Comparison of ENCODE assay signal across 21 cellular contexts in genomic region chr2:177315303-177315887, GRCh38. TPM values are rescaled to one million over a fixed set of nuclear protein-coding genes. Genes with fewer than 3 reads are reported as not detected.
DNase-seq lines count a peak whose midpoint lies in the region; ATAC-seq, FAIRE-seq and TF ChIP-seq lines count a peak whose summit lies in the region.
"Had no signal": no experiment of that assay in that cellular context is flagged by ENCODE, and none has a peak within 500 bp of the region (broad histone marks: within the 10 kb centered on the region; RNA-seq: fewer than 3 reads in every experiment).

No MANE protein-coding gene starts in this region.

- H3K36me3 ChIP-seq in Karpas-422 (ENCODE audit: insufficient read depth, low read length) (no peaks in the 10 kb centered on the region), gastrocnemius medialis (no peaks in the 10 kb centered on the region), transverse colon (no peaks in the 10 kb centered on the region)
- H3K36me3 ChIP-seq: cardiac muscle cell had no signal

- WGBS in transverse colon (ENCODE audit: low coverage in 1 of 2), 2 donors = 88 to 92% methylated on average over 2 to 5 of the region's 5 CpGs

- no peak overlapping the region for H3K9ac ChIP-seq in Karpas-422 (ENCODE audit: low read length)
- H3K9ac ChIP-seq: parathyroid adenoma had no signal

- H3K9me2 ChIP-seq in Karpas-422 (replicated peaks; ENCODE audit: insufficient read depth, low read length) = no peaks in the 10 kb centered on the region

- TF ChIP-seq CTCF in epithelial cell of esophagus (IDR thresholded peaks at IDR 0.05; ENCODE audit: insufficient read depth, low read depth, low read length, missing control alignments) (no peak), gastrocnemius medialis (IDR thresholded peaks at IDR 0.05 in 4 of 5, conservative IDR thresholded peaks at IDR 0.05 in 1 of 5) (no peak), transverse colon (IDR thresholded peaks at IDR 0.05) (no peak)

- H3K27me3 ChIP-seq in Karpas-422 (ENCODE audit: low read length) (no peaks in the 10 kb centered on the region), gastrocnemius medialis (no peaks in the 10 kb centered on the region), transverse colon (no peaks in the 10 kb centered on the region)
- H3K27me3 ChIP-seq: cardiac muscle cell had no signal

- in situ Hi-C loops in gastrocnemius medialis (cut with MboI; ENCODE audit: low sequenced_read_pairs in 4 of 4) (no loop called here), transverse colon (cut with MboI; ENCODE audit: low pct_ligation_motif_present in 1 of 4, low pct_unique_long_range_greater_than_20kb in 1 of 4, low sequenced_read_pairs in 3 of 4) (no loop called here)

- no peak for TF ChIP-seq POLR2A in gastrocnemius medialis (IDR thresholded peaks at IDR 0.05)
- no peak for TF ChIP-seq POLR2A in transverse colon (IDR thresholded peaks at IDR 0.05)
- no peak for TF ChIP-seq POLR2A in H54 (IDR thresholded peaks at IDR 0.05; ENCODE audit: low read depth, low read length)

- FAIRE-seq in H54 (lab: Jason Lieb, UNC) = no peak
- FAIRE-seq: GM19239 had no signal

- H3K79me2 ChIP-seq in Karpas-422 (ENCODE audit: low read length) = no peaks in the 10 kb centered on the region
- H3K79me2 ChIP-seq: parathyroid adenoma had no signal

- H3K4me3 ChIP-seq in Karpas-422 (ENCODE audit: low read length) (no peak overlapping the region), epithelial cell of esophagus (ENCODE audit: low read length) (no peak overlapping the region), gastrocnemius medialis (no peak overlapping the region), transverse colon (no peak overlapping the region)
- H3K4me3 ChIP-seq: cardiac muscle cell, PC-9 had no signal

- DNase-seq in Karpas-422 (no peak), NCI-H69 (lab: John Stamatoyannopoulos, UW) (peak; percentile 84), epithelial cell of esophagus (ENCODE audit: low read depth) (peak; percentile 84), gastrocnemius medialis (no peak), transverse colon (no peak), H54 (ENCODE audit: insufficient read length, low spot score) (no peak)
- DNase-seq: activated effector memory CD4-positive, alpha-beta T cell treated with anti-CD3 and anti-CD28 coated beads, Interleukin-2, amount 50 U/mL, for 16 hours; activated naive CD8-positive, alpha-beta T cell treated with anti-CD3 and anti-CD28 coated beads, Interleukin-2, amount 50 U/mL, for 24 hours; CD8-positive, alpha-beta T cell; DMS53; GF-D8; NCI-H82; PC-9; stimulated activated CD4-positive, alpha-beta T cell treated with anti-CD3 and anti-CD28 coated beads, Interleukin-2, amount 100 ng/mL, for 24 hours; stimulated activated naive B cell treated with anti-CD40 and anti-IgM and Interleukin-4, amounts not matched to agents 10 μg/mL and 1 μg/mL and 100 μg/mL, for 72 hours; T-helper 17 cell had no signal

- H3K4me2 ChIP-seq in Karpas-422 (ENCODE audit: low read depth, low read length, poor library complexity, severe bottlenecking) = peak overlapping the region; percentile 33
- H3K4me2 ChIP-seq: PC-9 had no signal

- H3K9me3 ChIP-seq in Karpas-422 (ENCODE audit: low read length) (no peaks in the 10 kb centered on the region), gastrocnemius medialis (no peaks in the 10 kb centered on the region), transverse colon (no peaks in the 10 kb centered on the region)

- H3K27ac ChIP-seq in Karpas-422 (ENCODE audit: low read length) (no peak overlapping the region), gastrocnemius medialis (peak overlapping the region in 3 of 4 donors; percentile 6 to 72 (median 71)), transverse colon (no peak overlapping the region)
- H3K27ac ChIP-seq: cardiac muscle cell, parathyroid adenoma, PC-9 had no signal

- intact Hi-C loops in gastrocnemius medialis (cut with DNase I; ENCODE audit: low total_unique reads) = no loop called here
- intact Hi-C loops in transverse colon (cut with DNase I; ENCODE audit: low total_unique reads) = no loop called here

- no peak for ATAC-seq in gastrocnemius medialis
- no peak for ATAC-seq in HG02852 (IDR thresholded peaks at IDR 0.05; ENCODE audit: unreplicated experiment)
- ATAC-seq: activated naive CD8-positive, alpha-beta T cell treated with anti-CD3 and anti-CD28 coated beads, Interleukin-2, amount 50 U/mL, for 24 hours; CD8-positive, alpha-beta T cell; natural killer cell treated with Interleukin-12 subunit alpha and Interleukin-12 subunit beta and Interleukin-15 and Interleukin-18, amount 100 ng/mL, for 72 hours; stimulated activated naive B cell treated with anti-CD40 and anti-IgM and Interleukin-4, amounts not matched to agents 10 μg/mL and 1 μg/mL and 100 μg/mL, for 72 hours; T-helper 17 cell had no signal

- no peak overlapping the region for H2AFZ ChIP-seq in Karpas-422 (ENCODE audit: low read length)
- H2AFZ ChIP-seq: parathyroid adenoma, PC-9 had no signal

- H4K20me1 ChIP-seq in Karpas-422 (ENCODE audit: insufficient read depth, low read depth, low read length) = no peaks in the 10 kb centered on the region

- no peak for TF ChIP-seq EP300 in transverse colon (IDR thresholded peaks at IDR 0.05; ENCODE audit: low read depth)

- H3K4me1 ChIP-seq in Karpas-422 (ENCODE audit: low read length) (peaks cover 32% of the 10 kb centered on the region), gastrocnemius medialis (peaks cover 41 to 47% of the 10 kb centered on the region in 2 donors), transverse colon (no peaks in the 10 kb centered on the region)

RNA-seq across cellular contexts. Expression of gene NFE2L2, which starts 50.9 kb away (rescaled TPM):
- total RNA-seq in Karpas-422 (2014; rRNA removed; shearing (Covaris generic); ENCODE audit: low replicate concordance) = 33.1 and 66.7 TPM in 2 replicates
- total RNA-seq in gastrocnemius medialis (10 to 100 TPM; 33.0 to 93.3 (median 59.1) TPM), transverse colon (100 to 1,000 TPM in 1 of 4 donors, 10 to 100 TPM in 3; 41.6 to 105 (median 65.2) TPM)

Comparison
In these comparisons a context has a peak if more than half of its experiments do, and no peak if none do; other contexts are left out.
1. DNase-seq: peak in NCI-H69 (single experiment) and epithelial cell of esophagus (single experiment); none in Karpas-422 (single experiment), gastrocnemius medialis (0 of 2), transverse colon (single experiment) and H54 (single experiment).
2. H3K27ac ChIP-seq: peak in gastrocnemius medialis (3 of 4); none in Karpas-422 (single experiment) and transverse colon (0 of 4).